ENCODE assay signal across 10 cellular contexts in genomic region chr14:88834883-88835431, GRCh38. TPM values are rescaled to one million over a fixed set of nuclear protein-coding genes. Genes with fewer than 3 reads are reported as not detected.
DNase-seq lines count a peak whose midpoint lies in the region; ATAC-seq, FAIRE-seq and TF ChIP-seq lines count a peak whose summit lies in the region.
"Had no signal": no experiment of that assay in that cellular context is flagged by ENCODE, and none has a peak within 500 bp of the region (broad histone marks: within the 10 kb centered on the region; RNA-seq: fewer than 3 reads in every experiment).

No MANE protein-coding gene starts in this region.

- H3K4me1 ChIP-seq in A549 = peaks cover 32% of the 10 kb centered on the region
- peaks cover 0 to 5% of the 10 kb centered on the region in 2 donors for H3K4me1 ChIP-seq in left lung
- H3K4me1 ChIP-seq in BE2C = peaks cover 60% of the 10 kb centered on the region

- POLR2A ChIA-PET in A549 (lab: Yijun Ruan, JAX) = no interaction called here

- H3K27ac ChIP-seq in A549 (no peak overlapping the region), left lung (peak overlapping the region in 1 of 2 donors; percentile 45)

- no peak for TF ChIP-seq EP300 in A549 (IDR thresholded peaks at IDR 0.05)

- H3K36me3 ChIP-seq in bronchial epithelial cell (ENCODE audit: control insufficient read depth, insufficient read depth, low read length) = no peaks in the 10 kb centered on the region
- no peaks in the 10 kb centered on the region for H3K36me3 ChIP-seq in left lung
- peaks cover 20% of the 10 kb centered on the region for H3K36me3 ChIP-seq in BE2C

- intact Hi-C loops in left lung (cut with DNase I) = no loop called here

- ATAC-seq in A549 (no peak; a peak in 1 of 6 replicates), left lung (peak; percentile 60), GM18861 (IDR thresholded peaks at IDR 0.05; ENCODE audit: unreplicated experiment) (no peak)
- ATAC-seq: natural killer cell treated with Interleukin-12 subunit alpha and Interleukin-12 subunit beta and Interleukin-15 and Interleukin-18, amount 100 ng/mL, for 72 hours had no signal

- FAIRE-seq in A549 (lab: Jason Lieb, UNC) = no peak
- no peak for FAIRE-seq in bronchial epithelial cell (lab: Jason Lieb, UNC)

- no peak for TF ChIP-seq RAD21 in A549 (conservative IDR thresholded peaks at IDR 0.05 in 1 of 2, IDR thresholded peaks at IDR 0.05 in 1 of 2)

- H3K4me3 ChIP-seq in A549 (no peak overlapping the region), bronchial epithelial cell (ENCODE audit: low read depth, low read length) (no peak overlapping the region), left lung (no peak overlapping the region), BE2C (ENCODE audit: low read depth, low read length) (no peak overlapping the region)

- H3K9me3 ChIP-seq in A549 (no peaks in the 10 kb centered on the region), left lung (no peaks in the 10 kb centered on the region), BE2C (no peaks in the 10 kb centered on the region)

- H3K27me3 ChIP-seq in bronchial epithelial cell (ENCODE audit: control insufficient read depth, insufficient read depth, low read length) = no peaks in the 10 kb centered on the region
- no peaks in the 10 kb centered on the region for H3K27me3 ChIP-seq in left lung
- no peaks in the 10 kb centered on the region for H3K27me3 ChIP-seq in BE2C

- CTCF ChIA-PET in A549 (lab: Yijun Ruan, JAX) = no interaction called here

- TF ChIP-seq CTCF in A549 (IDR thresholded peaks at IDR 0.05) (no peak), bronchial epithelial cell (IDR thresholded peaks at IDR 0.05; ENCODE audit: insufficient read depth, low read length, severe bottlenecking) (no peak), left lung (IDR thresholded peaks at IDR 0.05) (no peak), BE2C (IDR thresholded peaks at IDR 0.05; ENCODE audit: low read depth, low read length) (no peak)

- peak overlapping the region; percentile 26; the same call in 2 of the 3 replicates for H3K4me2 ChIP-seq in A549

- no peak for DNase-seq in A549 (ENCODE audit: low read depth in 1 of 2, low spot score in 1 of 2)
- DNase-seq in HS-27A (ENCODE audit: low read depth) = peak; percentile 40
- DNase-seq in bronchial epithelial cell (ENCODE audit: low read depth) = peak; percentile 35
- DNase-seq in left lung = no peak
- no peak for DNase-seq in anterior cingulate cortex (lab: John Stamatoyannopoulos, UW)
- DNase-seq in MV-4-11 (lab: John Stamatoyannopoulos, UW) = no peak
- no peak for DNase-seq in BE2C
- DNase-seq: stimulated activated CD4-positive, alpha-beta T cell treated with anti-CD3 and anti-CD28 coated beads, Interleukin-1b, Interleukin-23, amount 100 ng/mL, for 48 hours had no signal

- TF ChIP-seq POLR2A in A549 (IDR thresholded peaks at IDR 0.05; ENCODE audit: low read length) = no peak

TF ChIP-seq in A549, 52 proteins besides CTCF, POLR2A, EP300 and RAD21:
- TF ChIP-seq KDM5A (IDR thresholded peaks at IDR 0.05) (no peak), RARB (CRISPR knock-in tag; IDR thresholded peaks at IDR 0.05) (no peak), ESRRA (IDR thresholded peaks at IDR 0.05; ENCODE audit: borderline replicate concordance, low read length) (no peak), FOSB (CRISPR knock-in tag; IDR thresholded peaks at IDR 0.05) (no peak)
- TF ChIP-seq, protein P1, sequence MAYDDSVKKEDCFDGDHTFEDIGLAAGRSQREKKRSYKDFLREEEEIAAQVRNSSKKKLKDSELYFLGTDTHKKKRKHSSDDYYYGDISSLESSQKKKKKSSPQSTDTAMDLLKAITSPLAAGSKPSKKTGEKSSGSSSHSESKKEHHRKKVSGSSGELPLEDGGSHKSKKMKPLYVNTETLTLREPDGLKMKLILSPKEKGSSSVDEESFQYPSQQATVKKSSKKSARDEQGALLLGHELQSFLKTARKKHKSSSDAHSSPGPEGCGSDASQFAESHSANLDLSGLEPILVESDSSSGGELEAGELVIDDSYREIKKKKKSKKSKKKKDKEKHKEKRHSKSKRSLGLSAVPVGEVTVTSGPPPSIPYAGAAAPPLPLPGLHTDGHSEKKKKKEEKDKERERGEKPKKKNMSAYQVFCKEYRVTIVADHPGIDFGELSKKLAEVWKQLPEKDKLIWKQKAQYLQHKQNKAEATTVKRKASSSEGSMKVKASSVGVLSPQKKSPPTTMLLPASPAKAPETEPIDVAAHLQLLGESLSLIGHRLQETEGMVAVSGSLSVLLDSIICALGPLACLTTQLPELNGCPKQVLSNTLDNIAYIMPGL (CRISPR knock-in tag; IDR thresholded peaks at IDR 0.05; ENCODE audit: borderline replicate concordance) = no peak

RNA-seq across cellular contexts. Expression of gene TTC8, which starts 10.5 kb away (rescaled TPM):
- 55.1 and 56.8 TPM in 2 replicates for polyA plus RNA-seq in A549 (2011; rRNA removed)
- polyA plus RNA-seq in A549 (2012; cell fraction: cytosol; rRNA removed) = 38.4 and 39.9 TPM in 2 replicates
- 19.3 and 35.0 TPM in 2 replicates for polyA plus RNA-seq in A549 (2012; cell fraction: nucleus; rRNA removed)
- 34.4 to 43.3 TPM (median 36.6 TPM) in 3 replicates for polyA plus RNA-seq in A549 (2017; fragmentation: RNase III; extraction: RNeasy Plus Mini Kit Qiagen cat#74134 plus additional on column Dnase treatment)
- 32.9 and 47.9 TPM in 2 replicates for polyA minus RNA-seq in A549 (2011; rRNA and poly(A)+ RNA removed)
- total RNA-seq in bronchial epithelial cell = 9.0 and 11.3 TPM in 2 replicates
- 10 to 100 TPM; 17.3 to 17.5 TPM for total RNA-seq in left lung
- polyA plus RNA-seq in BE2C (2012; ENCODE audit: insufficient read depth, insufficient read length, low read depth) = 86.6 TPM

RNA-seq across cellular contexts. Expression of gene EML5, which starts 42.2 kb away (rescaled TPM):
- 0.40 and 0.62 TPM in 2 replicates for polyA plus RNA-seq in A549 (2011; rRNA removed)
- polyA plus RNA-seq in A549 (2012; cell fraction: cytosol; rRNA removed) = 0.04 and 0.14 TPM in 2 replicates
- 0.05 and 0.34 TPM in 2 replicates for polyA plus RNA-seq in A549 (2012; cell fraction: nucleus; rRNA removed)
- 0.44 to 0.86 TPM (median 0.54 TPM) in 3 replicates for polyA plus RNA-seq in A549 (2017; fragmentation: RNase III; extraction: RNeasy Plus Mini Kit Qiagen cat#74134 plus additional on column Dnase treatment)
- polyA minus RNA-seq in A549 (2011; rRNA and poly(A)+ RNA removed) = 0.83 and 0.88 TPM in 2 replicates
- total RNA-seq in bronchial epithelial cell = 0.77 TPM in 1 of 2 replicates, not detected in the other
- total RNA-seq in left lung = 1 to 10 TPM; 1.1 to 1.8 TPM
- polyA plus RNA-seq in BE2C (2012; ENCODE audit: insufficient read depth, insufficient read length, low read depth) = 14.0 TPM

Comparison
In these comparisons a context has a peak if more than half of its experiments do, and no peak if none do; other contexts are left out.
1. DNase-seq: peak in HS-27A (single experiment) and bronchial epithelial cell (single experiment); none in A549 (0 of 2), left lung (0 of 2), anterior cingulate cortex (0 of 58), MV-4-11 (single experiment) and BE2C (single experiment).